ENCODE assay signal across 27 cellular contexts in genomic region chr4:55180980-55181379, GRCh38. TPM values are rescaled to one million over a fixed set of nuclear protein-coding genes. Genes with fewer than 3 reads are reported as not detected.
DNase-seq lines count a peak whose midpoint lies in the region; ATAC-seq, FAIRE-seq and TF ChIP-seq lines count a peak whose summit lies in the region.
"Had no signal": no experiment of that assay in that cellular context is flagged by ENCODE, and none has a peak within 500 bp of the region (broad histone marks: within the 10 kb centered on the region; RNA-seq: fewer than 3 reads in every experiment).

No MANE protein-coding gene starts in this region.

- H2AFZ ChIP-seq in astrocyte (ENCODE audit: low read depth, low read length), result peak overlapping the region; percentile 40

- ATAC-seq in HG02885 (IDR thresholded peaks at IDR 0.05; ENCODE audit: poor library complexity, unreplicated experiment), result no peak
- ATAC-seq: activated CD4-positive, CD25-positive, alpha-beta regulatory T cell treated with anti-CD3 and anti-CD28 coated beads, Interleukin-2, amount 50 U/mL, for 24 hours; lower lobe of right lung; Panc1; stimulated activated memory B cell treated with anti-CD40 and anti-IgM and Interleukin-4, amounts not matched to agents 10 μg/mL and 1 μg/mL and 100 μg/mL, for 72 hours had no signal

- no peaks in the 10 kb centered on the region for H3K36me3 Mint-ChIP-seq in astrocyte (ENCODE audit: low read depth, unreplicated experiment)
- H3K36me3 Mint-ChIP-seq: CD4-positive, alpha-beta memory T cell; stimulated activated memory B cell treated with anti-CD40 and anti-IgM and Interleukin-4, amounts not matched to agents 10 μg/mL and 1 μg/mL and 100 μg/mL, for 72 hours had no signal

- peaks cover 52% of the 10 kb centered on the region for H3K4me1 Mint-ChIP-seq in astrocyte (ENCODE audit: low read depth, unreplicated experiment)
- H3K4me1 Mint-ChIP-seq: activated CD4-positive, alpha-beta memory T cell treated with anti-CD3 and anti-CD28 coated beads, Interleukin-2, amount 10 ng/mL, durations not matched to agents 7 days and 5 days; CD4-positive, alpha-beta memory T cell; stimulated activated memory B cell treated with anti-CD40 and anti-IgM and Interleukin-4, amounts not matched to agents 10 μg/mL and 1 μg/mL and 100 μg/mL, for 72 hours had no signal

- peak; percentile 45 for FAIRE-seq in astrocyte (lab: Jason Lieb, UNC)

- H3K27ac ChIP-seq in HUES48 (ENCODE audit: low read depth, low read length) (peak overlapping the region; percentile 44), astrocyte (ENCODE audit: low read depth, low read length) (peak overlapping the region; percentile 40), SJCRH30 (no peak overlapping the region)
- H3K27ac ChIP-seq: coronary artery, lower lobe of right lung, skin epidermis, testis, vagina had no signal

- no peaks in the 10 kb centered on the region for H4K20me1 ChIP-seq in astrocyte (ENCODE audit: insufficient read depth, low read length)

- H3K9me3 ChIP-seq in HUES48 (ENCODE audit: control insufficient read depth, insufficient read depth, low read length) (no peaks in the 10 kb centered on the region), astrocyte (ENCODE audit: insufficient read depth, low read depth, low read length) (no peaks in the 10 kb centered on the region), SJCRH30 (replicated peaks) (no peaks in the 10 kb centered on the region)
- H3K9me3 ChIP-seq: lower lobe of right lung, testis, vagina had no signal

- no peaks in the 10 kb centered on the region for H3K36me3 ChIP-seq in HUES48 (ENCODE audit: control insufficient read depth, insufficient read depth, low read length)
- H3K36me3 ChIP-seq in astrocyte (ENCODE audit: insufficient read depth, low read length), result no peaks in the 10 kb centered on the region
- H3K36me3 ChIP-seq in SJCRH30, result no peaks in the 10 kb centered on the region
- H3K36me3 ChIP-seq: lower lobe of right lung, vagina had no signal

- peaks cover 2% of the 10 kb centered on the region for H3K9me3 Mint-ChIP-seq in astrocyte (ENCODE audit: unreplicated experiment)
- H3K9me3 Mint-ChIP-seq: activated CD4-positive, alpha-beta memory T cell treated with anti-CD3 and anti-CD28 coated beads, Interleukin-2, amount 10 ng/mL, durations not matched to agents 7 days and 5 days; CD4-positive, alpha-beta memory T cell; stimulated activated memory B cell treated with anti-CD40 and anti-IgM and Interleukin-4, amounts not matched to agents 10 μg/mL and 1 μg/mL and 100 μg/mL, for 72 hours had no signal

- H3K27me3 ChIP-seq in HUES48 (ENCODE audit: control insufficient read depth, insufficient read depth, low read length) (no peaks in the 10 kb centered on the region), astrocyte (ENCODE audit: insufficient read depth, low read length) (no peaks in the 10 kb centered on the region), SJCRH30 (no peaks in the 10 kb centered on the region)
- H3K27me3 ChIP-seq: testis, vagina had no signal

- no peaks in the 10 kb centered on the region for H3K27me3 Mint-ChIP-seq in astrocyte (ENCODE audit: low read depth, unreplicated experiment)

- peaks cover 51% of the 10 kb centered on the region for H3K4me1 ChIP-seq in HUES48 (ENCODE audit: control insufficient read depth, insufficient read depth, low read length)
- peaks cover 44% of the 10 kb centered on the region for H3K4me1 ChIP-seq in astrocyte (ENCODE audit: insufficient read depth, low read length)
- H3K4me1 ChIP-seq in SJCRH30, result peaks cover 28% of the 10 kb centered on the region
- H3K4me1 ChIP-seq: testis had no signal

- H3K79me2 ChIP-seq in astrocyte (ENCODE audit: insufficient read depth, low read length), result no peaks in the 10 kb centered on the region

- H3K9ac ChIP-seq in HUES48 (ENCODE audit: low read depth, low read length) (no peak overlapping the region), astrocyte (ENCODE audit: low read length) (no peak overlapping the region)

- peak overlapping the region; percentile 67 for H3K4me2 ChIP-seq in astrocyte (ENCODE audit: low read length)

- H3K27ac Mint-ChIP-seq in astrocyte (ENCODE audit: unreplicated experiment), result peak overlapping the region; percentile 50
- H3K27ac Mint-ChIP-seq: activated CD4-positive, alpha-beta memory T cell treated with anti-CD3 and anti-CD28 coated beads, Interleukin-2, amount 10 ng/mL, durations not matched to agents 7 days and 5 days; CD4-positive, alpha-beta memory T cell; stimulated activated memory B cell treated with anti-CD40 and anti-IgM and Interleukin-4, amounts not matched to agents 10 μg/mL and 1 μg/mL and 100 μg/mL, for 72 hours had no signal

- H3K4me3 Mint-ChIP-seq in astrocyte (ENCODE audit: unreplicated experiment), result no peak overlapping the region
- H3K4me3 Mint-ChIP-seq: activated CD4-positive, alpha-beta memory T cell treated with anti-CD3 and anti-CD28 coated beads, Interleukin-2, amount 10 ng/mL, durations not matched to agents 7 days and 5 days; CD4-positive, alpha-beta memory T cell; stimulated activated memory B cell treated with anti-CD40 and anti-IgM and Interleukin-4, amounts not matched to agents 10 μg/mL and 1 μg/mL and 100 μg/mL, for 72 hours had no signal

- TF ChIP-seq CTCF in astrocyte (IDR thresholded peaks at IDR 0.05; ENCODE audit: insufficient read depth, low read depth, low read length) (no peak), fibroblast of villous mesenchyme (IDR thresholded peaks at IDR 0.05; ENCODE audit: insufficient read depth, low read depth, low read length) (no peak)

- H3K4me3 ChIP-seq in HUES48 (ENCODE audit: low read depth, low read length), result no peak overlapping the region
- no peak overlapping the region for H3K4me3 ChIP-seq in astrocyte (ENCODE audit: insufficient read depth, low read depth, low read length)
- no peak overlapping the region for H3K4me3 ChIP-seq in fibroblast of villous mesenchyme (ENCODE audit: low read depth, low read length)
- no peak overlapping the region for H3K4me3 ChIP-seq in skeletal muscle cell (ENCODE audit: low read depth, low read length)
- H3K4me3 ChIP-seq in SJCRH30, result no peak overlapping the region
- H3K4me3 ChIP-seq: coronary artery, lower lobe of right lung, skin epidermis, testis, vagina had no signal

- DNase-seq in astrocyte (ENCODE audit: low read depth) (peak; percentile 38), fibroblast of villous mesenchyme (ENCODE audit: low read depth) (peak; percentile 17), skeletal muscle cell (ENCODE audit: low read depth) (peak; percentile 48), SJCRH30 (no peak), OCI-M2 (lab: John Stamatoyannopoulos, UW; ENCODE audit: unreplicated experiment) (no peak)
- DNase-seq: activated CD4-positive, alpha-beta memory T cell treated with anti-CD3 and anti-CD28 coated beads, Interleukin-2, amount 10 ng/mL, durations not matched to agents 7 days and 5 days; activated effector memory CD4-positive, alpha-beta T cell treated with anti-CD3 and anti-CD28 coated beads, Interleukin-2, amount 50 U/mL, for 16 hours; CD4-positive, alpha-beta memory T cell; DMS 273 treated with DMSO at 0.1 percent for 48 hours; KBM-7; kidney glomerular epithelial cell; lower lobe of right lung; MM.1S; NCI-H1436 treated with DMSO at 0.1 percent for 48 hours; NCI-H524 treated with DMSO at 0.1 percent for 48 hours; SHP77 treated with DMSO at 0.1 percent for 48 hours; SW 1271; testis had no signal

RNA-seq across cellular contexts. Expression of gene KDR, which starts 55.6 kb away (rescaled TPM):
- total RNA-seq in astrocyte (2.5 TPM in 2 replicates), fibroblast of villous mesenchyme (0.86 and 1.9 TPM in 2 replicates)
- total RNA-seq in SJCRH30 (2014; rRNA removed; shearing (Covaris generic)), result 0.28 and 0.38 TPM in 2 replicates
- total RNA-seq: activated CD4-positive, alpha-beta memory T cell treated with anti-CD3 and anti-CD28 coated beads, Interleukin-2, amount 10 ng/mL, durations not matched to agents 7 days and 5 days; CD4-positive, alpha-beta memory T cell; G401 had no signal

Comparison
In these comparisons a context has a peak if more than half of its experiments do, and no peak if none do; other contexts are left out.
1. DNase-seq: peak in astrocyte (single experiment), fibroblast of villous mesenchyme (single experiment) and skeletal muscle cell (single experiment); none in SJCRH30 (0 of 2) and OCI-M2 (single experiment).